In the genomic region with DNA sequence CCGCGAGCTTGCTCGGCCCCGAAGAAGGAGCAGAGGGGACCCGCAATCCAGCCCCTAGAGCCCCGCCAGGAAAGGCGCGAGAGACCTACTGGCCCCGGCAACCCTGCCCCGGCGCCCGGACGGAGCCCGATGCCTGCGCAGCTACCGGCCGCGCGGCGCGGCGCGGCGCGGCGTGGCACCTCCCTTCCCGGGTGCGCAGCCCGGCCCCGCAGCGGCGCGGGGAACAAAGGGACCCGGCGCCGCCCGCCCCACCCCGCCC, we compare ENCODE assay signal across 8 cellular contexts. TPM values are rescaled to one million over a fixed set of nuclear protein-coding genes. Genes with fewer than 3 reads are reported as not detected.
DNase-seq lines count a peak whose midpoint lies in the region; ATAC-seq and TF ChIP-seq lines count a peak whose summit lies in the region.

No MANE protein-coding gene starts in this region.

- H2AFZ ChIP-seq in DND-41 (ENCODE audit: low read depth, low read length) (peak overlapping the region; percentile 45), trophoblast cell (ENCODE audit: insufficient read depth, low read length, poor library complexity) (peak overlapping the region; percentile 23)

- H4K8ac ChIP-seq in trophoblast cell (ENCODE audit: low read depth, low read length), result no peak overlapping the region

- ATAC-seq in DND-41 (ENCODE audit: insufficient read depth, low read depth) (no peak), esophagus mucosa (no peak)

- no peak overlapping the region for H4K12ac ChIP-seq in trophoblast cell (ENCODE audit: low read depth, low read length)

- no peak overlapping the region for H2AK5ac ChIP-seq in trophoblast cell (ENCODE audit: low read length)

- DNase-seq in DND-41 (no peak), RPMI7951 (ENCODE audit: low read depth) (peak; percentile 15), fibroblast of the aortic adventitia (ENCODE audit: low read depth) (no peak), trophoblast cell (no peak), activated gamma-delta T cell treated with Interleukin-2 at 50 U/mL for 16 hours (no peak), NCI-H146 (lab: John Stamatoyannopoulos, UW) (no peak)
- DNase-seq in effector memory CD4-positive, alpha-beta T cell, result no peak

- H2BK12ac ChIP-seq in trophoblast cell (ENCODE audit: low read length), result no peak overlapping the region

- H3K4ac ChIP-seq in trophoblast cell (ENCODE audit: low read depth, low read length), result no peak overlapping the region

- peak overlapping the region; percentile 56 to 68; a peak in 3 of 4 replicates for H3K4me3 ChIP-seq in DND-41 (ENCODE audit: low read depth in 1 of 2, low read length in 2 of 2)
- peak overlapping the region; percentile 81 for H3K4me3 ChIP-seq in fibroblast of the aortic adventitia (ENCODE audit: low read depth, low read length)
- H3K4me3 ChIP-seq in trophoblast cell (ENCODE audit: low read depth, low read length), result peak overlapping the region; percentile 79
- no peak overlapping the region for H3K4me3 ChIP-seq in effector memory CD4-positive, alpha-beta T cell (ENCODE audit: insufficient read depth, low read depth, low read length, poor library complexity, severe bottlenecking)

- H3K36me3 ChIP-seq in DND-41 (ENCODE audit: insufficient read depth, low read length) (no peaks in the 10 kb centered on the region), trophoblast cell (ENCODE audit: control insufficient read depth in 1 of 2, insufficient read depth in 2 of 2, low read length in 2 of 2) (no peaks in the 10 kb centered on the region)
- H3K36me3 ChIP-seq in effector memory CD4-positive, alpha-beta T cell (ENCODE audit: control insufficient read depth, insufficient read depth, low read length), result no peaks in the 10 kb centered on the region

- H3K27ac ChIP-seq in DND-41 (ENCODE audit: low read length) (peak overlapping the region; percentile 76), trophoblast cell (ENCODE audit: low read depth, low read length) (no peak overlapping the region)
- H3K27ac ChIP-seq in effector memory CD4-positive, alpha-beta T cell (ENCODE audit: insufficient read depth, low read length, poor library complexity, severe bottlenecking), result no peak overlapping the region

- H3K79me2 ChIP-seq in DND-41 (ENCODE audit: insufficient read depth, low read length) (peaks cover 50% of the 10 kb centered on the region), trophoblast cell (ENCODE audit: control insufficient read depth, insufficient read depth, low read length, poor library complexity) (no peaks in the 10 kb centered on the region)

- H2BK5ac ChIP-seq in trophoblast cell (ENCODE audit: low read depth, low read length, poor library complexity), result no peak overlapping the region

- H2BK120ac ChIP-seq in trophoblast cell (ENCODE audit: insufficient read depth, low read length, poor library complexity), result no peak overlapping the region

- H3K9me3 ChIP-seq in DND-41 (ENCODE audit: insufficient read depth, low read length, severe bottlenecking) (peaks cover 4% of the 10 kb centered on the region), trophoblast cell (ENCODE audit: insufficient read depth, low read depth, low read length) (peaks cover 3% of the 10 kb centered on the region)
- H3K9me3 ChIP-seq in effector memory CD4-positive, alpha-beta T cell (ENCODE audit: control insufficient read depth, low read length), result no peaks in the 10 kb centered on the region

- no peak for TF ChIP-seq CTCF in DND-41 (IDR thresholded peaks at IDR 0.05; ENCODE audit: borderline replicate concordance, extremely low read depth, low read length, poor library complexity, severe bottlenecking)
- no peak for TF ChIP-seq CTCF in fibroblast of the aortic adventitia (IDR thresholded peaks at IDR 0.05; ENCODE audit: insufficient read depth, low read length)

- H3K23ac ChIP-seq in trophoblast cell (ENCODE audit: low read length), result no peak overlapping the region

- no peak overlapping the region for H3K18ac ChIP-seq in trophoblast cell (ENCODE audit: low read length)

- H4K20me1 ChIP-seq in DND-41 (ENCODE audit: insufficient read depth, low read length), result peaks cover 12% of the 10 kb centered on the region; the same call in 1 of the 2 replicates

- no peaks in the 10 kb centered on the region for H3K27me3 ChIP-seq in DND-41 (ENCODE audit: insufficient read depth, low read length, poor library complexity)
- H3K27me3 ChIP-seq in trophoblast cell (ENCODE audit: insufficient read depth, low read length), result peaks cover 22% of the 10 kb centered on the region
- no peaks in the 10 kb centered on the region for H3K27me3 ChIP-seq in effector memory CD4-positive, alpha-beta T cell (replicated peaks; ENCODE audit: control insufficient read depth, insufficient read depth, low read length, poor library complexity, severe bottlenecking)

- H3K4me1 ChIP-seq in DND-41 (ENCODE audit: insufficient read depth, low read length) (peaks cover 28% of the 10 kb centered on the region), trophoblast cell (ENCODE audit: control insufficient read depth in 1 of 2, insufficient read depth in 2 of 2, low read length in 2 of 2) (peaks cover 5 to 18% of the 10 kb centered on the region in 2 experiments)
- H3K4me1 ChIP-seq in effector memory CD4-positive, alpha-beta T cell (ENCODE audit: control insufficient read depth, insufficient read depth, low read length, poor library complexity, severe bottlenecking), result no peaks in the 10 kb centered on the region

- H3K14ac ChIP-seq in trophoblast cell (ENCODE audit: low read length), result no peak overlapping the region

- no CpG with 5 or more reads among the region's 38 CpGs for WGBS in trophoblast cell (ENCODE audit: extremely low coverage, insufficient coverage, insufficient read length)

- peak overlapping the region; percentile 80 for H3K4me2 ChIP-seq in DND-41 (ENCODE audit: insufficient read depth, low read length)
- H3K4me2 ChIP-seq in trophoblast cell (ENCODE audit: low read length), result peak overlapping the region; percentile 100

- H3K9ac ChIP-seq in DND-41 (ENCODE audit: low read depth, low read length) (peak overlapping the region; percentile 78), trophoblast cell (ENCODE audit: low read length) (no peak overlapping the region)

- H3K79me1 ChIP-seq in trophoblast cell (ENCODE audit: low read length), result no peaks in the 10 kb centered on the region

- H4K91ac ChIP-seq in trophoblast cell (ENCODE audit: low read depth, low read length), result no peak overlapping the region

RNA-seq across cellular contexts. Expression of gene CDH2, which starts 0.3 kb away (rescaled TPM):
- 35.8 and 43.7 TPM in 2 replicates for total RNA-seq in RPMI7951 (2014; rRNA removed; shearing (Covaris generic))
- 38.3 and 64.1 TPM in 2 replicates for total RNA-seq in fibroblast of the aortic adventitia (ENCODE audit: low replicate concordance)
- 8.5 and 10.9 TPM in 2 replicates for polyA plus RNA-seq in trophoblast cell (2013)
- total RNA-seq in esophagus mucosa, result not detected

Comparison
In these comparisons a context has a peak if more than half of its experiments do, and no peak if none do; other contexts are left out.
1. RNA of gene CDH2, which starts 0.3 kb away (total RNA-seq): 38.3 to 64.1 TPM in fibroblast of the aortic adventitia and 35.8 to 43.7 TPM in RPMI7951; not detected in esophagus mucosa (single experiment); every median in the first group is over 10 times any median in the second.